Comparison of ENCODE assay signal across 23 cellular contexts in the genomic region with DNA sequence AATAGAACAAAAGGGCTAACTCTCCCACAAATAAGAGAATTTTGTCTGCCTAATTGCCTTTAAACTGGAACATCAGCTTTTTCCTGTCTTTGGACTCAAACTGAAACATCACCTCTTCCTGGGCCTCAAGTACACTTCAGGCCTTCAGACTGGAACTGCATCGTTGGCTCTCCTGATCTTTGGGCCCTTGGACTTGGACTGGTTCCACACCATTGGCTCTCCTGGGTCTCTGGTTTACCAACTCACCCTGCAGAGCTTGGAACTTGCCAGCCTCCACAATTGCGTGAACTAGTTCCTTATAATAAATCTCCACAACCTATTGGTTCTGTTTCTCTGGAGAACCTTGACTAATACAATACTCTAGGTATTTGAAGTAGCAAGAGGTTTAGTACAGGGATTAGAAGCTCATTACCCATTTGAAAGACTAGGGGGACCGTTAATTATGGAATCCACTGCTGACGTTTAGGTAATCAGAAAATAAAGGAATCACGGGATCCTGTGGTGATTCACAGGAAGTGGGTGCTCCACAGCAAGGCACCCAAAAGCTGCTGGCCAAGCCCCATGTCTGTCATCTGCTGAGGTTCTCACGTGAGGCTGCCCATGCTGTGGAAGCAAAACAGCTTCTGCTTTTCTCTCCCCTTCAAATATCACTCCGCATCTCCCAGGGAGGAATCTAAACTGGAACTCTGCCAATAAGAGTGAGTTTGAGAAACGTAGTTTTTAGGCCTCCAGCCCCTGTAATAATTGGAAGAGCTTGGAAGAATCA. TPM values are rescaled to one million over a fixed set of nuclear protein-coding genes. Genes with fewer than 3 reads are reported as not detected.
DNase-seq lines count a peak whose midpoint lies in the region; ATAC-seq and TF ChIP-seq lines count a peak whose summit lies in the region.
"Had no signal": no experiment of that assay in that cellular context is flagged by ENCODE, and none has a peak within 500 bp of the region (broad histone marks: within the 10 kb centered on the region; RNA-seq: fewer than 3 reads in every experiment).

No MANE protein-coding gene starts in this region.

- intact Hi-C loops in left ventricle myocardium inferior (cut with micrococcal nuclease) (no loop called here), Right ventricle myocardium inferior (cut with DNase I) (no loop called here), upper lobe of right lung (cut with DNase I) (no loop called here)

- ATAC-seq in Right ventricle myocardium inferior, result no peak
- peak; percentile 55 for ATAC-seq in upper lobe of right lung
- no peak for ATAC-seq in HG02870 (IDR thresholded peaks at IDR 0.05; ENCODE audit: unreplicated experiment)
- ATAC-seq: activated CD8-positive, alpha-beta T cell treated with anti-CD3 and anti-CD28 coated beads for 36 hours; left colon; mucosa of descending colon; WTC11 had no signal

- H3K36me3 ChIP-seq in left ventricle myocardium inferior (no peaks in the 10 kb centered on the region), upper lobe of right lung (no peaks in the 10 kb centered on the region)
- H3K36me3 ChIP-seq: brain microvascular endothelial cell had no signal

- no peaks in the 10 kb centered on the region for H3K9me3 ChIP-seq in left ventricle myocardium inferior (replicated peaks)
- H3K9me3 ChIP-seq in upper lobe of right lung, result no peaks in the 10 kb centered on the region
- H3K9me3 ChIP-seq: mucosa of descending colon had no signal

- H3K4me1 ChIP-seq in left ventricle myocardium inferior (peaks cover 5% of the 10 kb centered on the region), upper lobe of right lung (no peaks in the 10 kb centered on the region)

- H3K4me3 ChIP-seq in left ventricle myocardium inferior (no peak overlapping the region), upper lobe of right lung (no peak overlapping the region)
- H3K4me3 ChIP-seq: mucosa of descending colon had no signal

- no peak for TF ChIP-seq CTCF in left ventricle myocardium inferior (IDR thresholded peaks at IDR 0.05; ENCODE audit: borderline replicate concordance)
- TF ChIP-seq CTCF in upper lobe of right lung (IDR thresholded peaks at IDR 0.05), result no peak

- DNase-seq in left ventricle myocardium inferior (peak; percentile 14), Right ventricle myocardium inferior (ENCODE audit: missing footprints) (no peak), OCI-M1 (lab: John Stamatoyannopoulos, UW) (peak; percentile 90), foreskin melanocyte (peak; percentile 3), upper lobe of right lung (no peak), NCI-H748 (lab: John Stamatoyannopoulos, UW; ENCODE audit: unreplicated experiment) (no peak)
- no peak for DNase-seq in activated effector memory CD4-positive, alpha-beta T cell treated with anti-CD3 and anti-CD28 coated beads, Interleukin-2, amount 50 U/mL, for 16 hours
- DNase-seq: ACHN; activated CD8-positive, alpha-beta T cell treated with anti-CD3 and anti-CD28 coated beads for 36 hours; activated naive CD8-positive, alpha-beta T cell treated with anti-CD3 and anti-CD28 coated beads, Interleukin-2, amount 10 ng/mL, durations not matched to agents 7 days and 5 days; activated T-cell treated with anti-CD3 and anti-CD28 coated beads, Interleukin-2, amount 50 U/mL, for 48 hours; brain microvascular endothelial cell; cortex of kidney; DMS53; foreskin fibroblast; GOT3; left colon; mucosa of descending colon; NCI-H1048; NCI-H774; stimulated activated naive B cell treated with anti-CD40 and anti-IgM and Interleukin-4, amounts not matched to agents 10 μg/mL and 1 μg/mL and 100 μg/mL, for 72 hours had no signal

- no peak overlapping the region for H3K27ac ChIP-seq in left ventricle myocardium inferior (replicated peaks)
- H3K27ac ChIP-seq in upper lobe of right lung, result no peak overlapping the region
- H3K27ac ChIP-seq: brain microvascular endothelial cell had no signal

- no peaks in the 10 kb centered on the region for H3K27me3 ChIP-seq in left ventricle myocardium inferior (ENCODE audit: low read depth)
- no peaks in the 10 kb centered on the region for H3K27me3 ChIP-seq in upper lobe of right lung
- H3K27me3 ChIP-seq: brain microvascular endothelial cell had no signal

RNA-seq across cellular contexts. Expression of a gene that starts 20.0 kb away (rescaled TPM):
- total RNA-seq in left ventricle myocardium inferior (2.3 TPM), Right ventricle myocardium inferior (19.0 TPM), upper lobe of right lung (38.1 TPM)

Comparison
In these comparisons a context has a peak if more than half of its experiments do, and no peak if none do; other contexts are left out.
1. DNase-seq: peak in left ventricle myocardium inferior (single experiment), OCI-M1 (single experiment) and foreskin melanocyte (single experiment); none in Right ventricle myocardium inferior (single experiment), upper lobe of right lung (single experiment), activated effector memory CD4-positive, alpha-beta T cell treated with anti-CD3 and anti-CD28 coated beads, Interleukin-2, amount 50 U/mL, for 16 hours (single experiment) and NCI-H748 (single experiment).